24 cellular contexts compared by ENCODE assay signal in the genomic region with DNA sequence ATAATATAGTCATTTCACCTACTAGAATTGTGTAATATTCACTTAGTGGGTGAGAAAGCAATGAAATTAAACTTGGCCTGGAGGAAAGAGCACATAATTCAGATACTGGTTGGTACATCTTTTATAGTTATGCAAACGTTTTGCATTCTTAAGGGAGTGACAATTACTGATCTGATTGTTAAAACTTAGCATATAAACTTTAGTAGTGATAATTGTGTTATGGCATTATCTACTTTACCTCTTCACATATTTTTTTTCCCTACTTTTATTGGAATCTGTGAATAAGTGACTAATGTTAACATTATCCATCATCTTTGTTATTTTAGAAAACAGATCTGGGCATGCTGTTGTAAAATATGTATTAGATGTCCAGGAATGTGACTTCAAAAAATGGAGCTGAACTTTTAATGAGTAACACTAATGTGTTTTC.
DNase-seq lines count a peak whose midpoint lies in the region; ATAC-seq, FAIRE-seq and TF ChIP-seq lines count a peak whose summit lies in the region.
"Had no signal": no experiment of that assay in that cellular context is flagged by ENCODE, and none has a peak within 500 bp of the region (broad histone marks: within the 10 kb centered on the region; RNA-seq: fewer than 3 reads in every experiment).

No MANE protein-coding gene starts in this region.

- H4K20me1 ChIP-seq in SK-N-SH (ENCODE audit: insufficient read depth): no peaks in the 10 kb centered on the region

- no peak for ATAC-seq in HG03175 (IDR thresholded peaks at IDR 0.05; ENCODE audit: unreplicated experiment)
- ATAC-seq: activated CD8-positive, alpha-beta T cell treated with anti-CD3 and anti-CD28 coated beads for 36 hours; activated naive CD8-positive, alpha-beta T cell treated with anti-CD3 and anti-CD28 coated beads, Interleukin-2, amount 50 U/mL, for 24 hours had no signal

- H3K4me3 ChIP-seq in SK-N-SH (ENCODE audit: low read depth in 2 of 2, low read length in 1 of 2) (no peak overlapping the region), subcutaneous abdominal adipose tissue (ENCODE audit: low read depth in 1 of 5, low read length in 5 of 5) (no peak overlapping the region), colonic mucosa (no peak overlapping the region)
- H3K4me3 ChIP-seq: HAP-1, lung, Peyer's patch, SJSA1, skin epidermis had no signal

- H3K4me2 ChIP-seq in SK-N-SH: no peak overlapping the region

- H3K9ac ChIP-seq in SK-N-SH (no peak overlapping the region), subcutaneous abdominal adipose tissue (ENCODE audit: low read length in 5 of 5) (no peak overlapping the region), colonic mucosa (ENCODE audit: low read depth in 2 of 2, low read length in 2 of 2) (no peak overlapping the region)

- H3F3A ChIP-seq in SK-N-SH (replicated peaks; ENCODE audit: insufficient read depth): peaks cover 44% of the 10 kb centered on the region

- FAIRE-seq in H54 (lab: Jason Lieb, UNC): peak; percentile 11

- no peak overlapping the region for H2AFZ ChIP-seq in SK-N-SH (ENCODE audit: low read depth)

- POLR2A ChIA-PET in SK-N-SH (lab: Yijun Ruan, JAX): no interaction called here

- DNase-seq in H54 (ENCODE audit: insufficient read length, low spot score): no peak
- no peak for DNase-seq in SK-N-SH
- peak; percentile 14 for DNase-seq in fibroblast of gingiva (ENCODE audit: low read depth)
- DNase-seq in LoVo (ENCODE audit: low spot score): no peak
- no peak for DNase-seq in colonic mucosa
- DNase-seq: activated CD4-positive, alpha-beta T cell treated with anti-CD3 and anti-CD28 coated beads for 1 hour; activated CD8-positive, alpha-beta T cell treated with anti-CD3 and anti-CD28 coated beads for 36 hours; activated gamma-delta T cell; activated naive CD8-positive, alpha-beta T cell treated with anti-CD3 and anti-CD28 coated beads, Interleukin-2, amount 50 U/mL, for 24 hours; DMS79; glutamatergic neuron; IMR-90; NCI-H1417 treated with DMSO at 0.1 percent for 48 hours; NCI-H2107; NCI-H510A treated with DMSO at 0.1 percent for 48 hours; NK-92 treated with Interleukin-12 subunit alpha and Interleukin-12 subunit beta, amount 100 ng/mL, for 24 hours; Peyer's patch; trophoblast cell had no signal

- WGBS in SK-N-SH (ENCODE audit: low lambda C conversion rate): 3% methylated on average over 1 of the region's 1 CpG

- no peak for TF ChIP-seq POLR2A in H54 (IDR thresholded peaks at IDR 0.05; ENCODE audit: low read depth, low read length)

- TF ChIP-seq EP300 in SK-N-SH (IDR thresholded peaks at IDR 0.05; ENCODE audit: borderline replicate concordance in 1 of 2, low read depth in 1 of 2, low read length in 1 of 2): peak in 1 of 2 experiments; percentile 48; a peak in 1 of 4 replicates

- H3K27me3 ChIP-seq in SK-N-SH (ENCODE audit: insufficient read depth) (no peaks in the 10 kb centered on the region), subcutaneous abdominal adipose tissue (ENCODE audit: control insufficient read depth in 5 of 5, insufficient read depth in 4 of 5, low read length in 5 of 5) (no peaks in the 10 kb centered on the region), colonic mucosa (no peaks in the 10 kb centered on the region)
- H3K27me3 ChIP-seq: Peyer's patch, SJSA1 had no signal

- H3K9me3 ChIP-seq in SK-N-SH: no peaks in the 10 kb centered on the region
- no peaks in the 10 kb centered on the region for H3K9me3 ChIP-seq in subcutaneous abdominal adipose tissue (ENCODE audit: control insufficient read depth in 5 of 5, low read length in 5 of 5)
- H3K9me3 ChIP-seq in colonic mucosa: no peaks in the 10 kb centered on the region
- H3K9me3 ChIP-seq: HAP-1, Peyer's patch, SJSA1 had no signal

- H3K27ac ChIP-seq in SK-N-SH (ENCODE audit: low read depth in 2 of 2, low read length in 1 of 2) (peak overlapping the region; percentile 78 to 87; a peak in 3 of 4 replicates), subcutaneous abdominal adipose tissue (ENCODE audit: low read depth, low read length) (peak overlapping the region; percentile 12), colonic mucosa (no peak overlapping the region)
- H3K27ac ChIP-seq: Peyer's patch, skin epidermis had no signal

- H3K9me2 ChIP-seq in SK-N-SH: no peaks in the 10 kb centered on the region

- TF ChIP-seq RAD21 in SK-N-SH (IDR thresholded peaks at IDR 0.05; ENCODE audit: low read length): no peak

- H3K36me3 ChIP-seq in SK-N-SH (replicated peaks in 1 of 2; ENCODE audit: control insufficient read depth in 1 of 2, insufficient read depth in 2 of 2, low read length in 1 of 2): no peaks in the 10 kb centered on the region
- no peaks in the 10 kb centered on the region for H3K36me3 ChIP-seq in subcutaneous abdominal adipose tissue (ENCODE audit: control insufficient read depth in 5 of 5, insufficient read depth in 5 of 5, low read length in 5 of 5)
- no peaks in the 10 kb centered on the region for H3K36me3 ChIP-seq in colonic mucosa
- H3K36me3 ChIP-seq: HAP-1, Peyer's patch, SJSA1 had no signal

- H3K4me1 ChIP-seq in SK-N-SH (ENCODE audit: control insufficient read depth in 1 of 2, insufficient read depth in 2 of 2, low read depth in 1 of 2, low read length in 1 of 2): peaks cover 4 to 53% of the 10 kb centered on the region in 2 experiments; a peak in 3 of 4 replicates
- peaks cover 0 to 42% (median 17%) of the 10 kb centered on the region in 5 donors for H3K4me1 ChIP-seq in subcutaneous abdominal adipose tissue (ENCODE audit: control insufficient read depth in 5 of 5, insufficient read depth in 5 of 5, low read length in 5 of 5)
- H3K4me1 ChIP-seq in colonic mucosa: no peaks in the 10 kb centered on the region
- H3K4me1 ChIP-seq: HAP-1, Peyer's patch had no signal

- TF ChIP-seq CTCF in SK-N-SH (IDR thresholded peaks at IDR 0.05) (no peak), colonic mucosa (IDR thresholded peaks at IDR 0.05) (no peak)

- H3K79me2 ChIP-seq in SK-N-SH (ENCODE audit: insufficient read depth): no peaks in the 10 kb centered on the region

- CTCF ChIA-PET in SK-N-SH (lab: Yijun Ruan, JAX): no interaction called here

- intact Hi-C loops in colonic mucosa (cut with DNase I): no loop called here

TF ChIP-seq in SK-N-SH, 30 proteins besides CTCF, POLR2A, EP300 and RAD21:
- TF ChIP-seq SIN3A (IDR thresholded peaks at IDR 0.05; ENCODE audit: borderline replicate concordance, low read depth, low read length) (no peak), NFIC (IDR thresholded peaks at IDR 0.05; ENCODE audit: borderline replicate concordance) (peak; percentile 34; the same call in 1 of the 2 replicates), TCF12 (IDR thresholded peaks at IDR 0.05) (peak; percentile 63), RFX5 (IDR thresholded peaks at IDR 0.05; ENCODE audit: low read length) (no peak), JUND (IDR thresholded peaks at IDR 0.05) (peak; percentile 54; the same call in 1 of the 2 replicates), NRF1 (IDR thresholded peaks at IDR 0.05; ENCODE audit: low read depth, low read length) (no peak), GABPA (IDR thresholded peaks at IDR 0.05; ENCODE audit: low read depth) (no peak), FOSL2 (IDR thresholded peaks at IDR 0.05; ENCODE audit: borderline replicate concordance, low read depth) (0 out of 2 replicates have a peak, but pooled peaks have one; percentile 31)
- TF ChIP-seq, protein P1, sequence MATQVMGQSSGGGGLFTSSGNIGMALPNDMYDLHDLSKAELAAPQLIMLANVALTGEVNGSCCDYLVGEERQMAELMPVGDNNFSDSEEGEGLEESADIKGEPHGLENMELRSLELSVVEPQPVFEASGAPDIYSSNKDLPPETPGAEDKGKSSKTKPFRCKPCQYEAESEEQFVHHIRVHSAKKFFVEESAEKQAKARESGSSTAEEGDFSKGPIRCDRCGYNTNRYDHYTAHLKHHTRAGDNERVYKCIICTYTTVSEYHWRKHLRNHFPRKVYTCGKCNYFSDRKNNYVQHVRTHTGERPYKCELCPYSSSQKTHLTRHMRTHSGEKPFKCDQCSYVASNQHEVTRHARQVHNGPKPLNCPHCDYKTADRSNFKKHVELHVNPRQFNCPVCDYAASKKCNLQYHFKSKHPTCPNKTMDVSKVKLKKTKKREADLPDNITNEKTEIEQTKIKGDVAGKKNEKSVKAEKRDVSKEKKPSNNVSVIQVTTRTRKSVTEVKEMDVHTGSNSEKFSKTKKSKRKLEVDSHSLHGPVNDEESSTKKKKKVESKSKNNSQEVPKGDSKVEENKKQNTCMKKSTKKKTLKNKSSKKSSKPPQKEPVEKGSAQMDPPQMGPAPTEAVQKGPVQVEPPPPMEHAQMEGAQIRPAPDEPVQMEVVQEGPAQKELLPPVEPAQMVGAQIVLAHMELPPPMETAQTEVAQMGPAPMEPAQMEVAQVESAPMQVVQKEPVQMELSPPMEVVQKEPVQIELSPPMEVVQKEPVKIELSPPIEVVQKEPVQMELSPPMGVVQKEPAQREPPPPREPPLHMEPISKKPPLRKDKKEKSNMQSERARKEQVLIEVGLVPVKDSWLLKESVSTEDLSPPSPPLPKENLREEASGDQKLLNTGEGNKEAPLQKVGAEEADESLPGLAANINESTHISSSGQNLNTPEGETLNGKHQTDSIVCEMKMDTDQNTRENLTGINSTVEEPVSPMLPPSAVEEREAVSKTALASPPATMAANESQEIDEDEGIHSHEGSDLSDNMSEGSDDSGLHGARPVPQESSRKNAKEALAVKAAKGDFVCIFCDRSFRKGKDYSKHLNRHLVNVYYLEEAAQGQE (IDR thresholded peaks at IDR 0.05; ENCODE audit: low read depth, low read length): no peak
- TF ChIP-seq, protein P2, sequence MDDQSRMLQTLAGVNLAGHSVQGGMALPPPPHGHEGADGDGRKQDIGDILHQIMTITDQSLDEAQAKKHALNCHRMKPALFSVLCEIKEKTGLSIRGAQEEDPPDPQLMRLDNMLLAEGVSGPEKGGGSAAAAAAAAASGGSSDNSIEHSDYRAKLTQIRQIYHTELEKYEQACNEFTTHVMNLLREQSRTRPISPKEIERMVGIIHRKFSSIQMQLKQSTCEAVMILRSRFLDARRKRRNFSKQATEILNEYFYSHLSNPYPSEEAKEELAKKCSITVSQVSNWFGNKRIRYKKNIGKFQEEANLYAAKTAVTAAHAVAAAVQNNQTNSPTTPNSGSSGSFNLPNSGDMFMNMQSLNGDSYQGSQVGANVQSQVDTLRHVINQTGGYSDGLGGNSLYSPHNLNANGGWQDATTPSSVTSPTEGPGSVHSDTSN (IDR thresholded peaks at IDR 0.05): peak; percentile 66
- TF ChIP-seq, protein P3, sequence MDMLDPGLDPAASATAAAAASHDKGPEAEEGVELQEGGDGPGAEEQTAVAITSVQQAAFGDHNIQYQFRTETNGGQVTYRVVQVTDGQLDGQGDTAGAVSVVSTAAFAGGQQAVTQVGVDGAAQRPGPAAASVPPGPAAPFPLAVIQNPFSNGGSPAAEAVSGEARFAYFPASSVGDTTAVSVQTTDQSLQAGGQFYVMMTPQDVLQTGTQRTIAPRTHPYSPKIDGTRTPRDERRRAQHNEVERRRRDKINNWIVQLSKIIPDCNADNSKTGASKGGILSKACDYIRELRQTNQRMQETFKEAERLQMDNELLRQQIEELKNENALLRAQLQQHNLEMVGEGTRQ (IDR thresholded peaks at IDR 0.05; ENCODE audit: borderline replicate concordance, low read depth, low read length): no peak
